Comparison of ENCODE assay signal across 11 cellular contexts in genomic region chr12:127810026-127810425, GRCh38.
DNase-seq lines count a peak whose midpoint lies in the region; ATAC-seq, FAIRE-seq and TF ChIP-seq lines count a peak whose summit lies in the region.
"Had no signal": no experiment of that assay in that cellular context is flagged by ENCODE, and none has a peak within 500 bp of the region (broad histone marks: within the 10 kb centered on the region; RNA-seq: fewer than 3 reads in every experiment).

No MANE protein-coding gene starts in this region.

- no peak for ATAC-seq in GM21390 (IDR thresholded peaks at IDR 0.05; ENCODE audit: unreplicated experiment)
- no peak for ATAC-seq in HG03354 (IDR thresholded peaks at IDR 0.05; ENCODE audit: poor library complexity, severe bottlenecking, unreplicated experiment)

- no peak overlapping the region for H2AFZ ChIP-seq in neural cell (ENCODE audit: low read depth, low read length)

- H3K27me3 ChIP-seq in esophagus muscularis mucosa (no peaks in the 10 kb centered on the region), neural cell (ENCODE audit: insufficient read depth, low read depth, low read length) (no peaks in the 10 kb centered on the region)

- no peak for TF ChIP-seq RAD21 in neural cell (conservative IDR thresholded peaks at IDR 0.05)

- H3K9me3 ChIP-seq in esophagus muscularis mucosa = no peaks in the 10 kb centered on the region
- H3K9me3 ChIP-seq in neural cell (ENCODE audit: low read length) = no peaks in the 10 kb centered on the region
- H3K9me3 ChIP-seq in kidney (ENCODE audit: control insufficient read depth in 1 of 2, low read length in 2 of 2) = no peaks in the 10 kb centered on the region

- no peak overlapping the region for H3K4me3 ChIP-seq in esophagus muscularis mucosa
- H3K4me3 ChIP-seq in neural cell (ENCODE audit: low read length) = no peak overlapping the region
- H3K4me3 ChIP-seq in kidney (ENCODE audit: low read length in 2 of 2) = no peak overlapping the region

- no peak for FAIRE-seq in kidney (lab: Jason Lieb, UNC)

- H3K9me3 Mint-ChIP-seq in CD14-positive monocyte = peaks cover 0 to 5% (median 0%) of the 10 kb centered on the region in 7 donors

- 47% methylated on average over 4 of the region's 4 CpGs for WGBS in esophagus muscularis mucosa

- intact Hi-C loops in esophagus muscularis mucosa (cut with DNase I) = no loop called here
- intact Hi-C loops in CD14-positive monocyte (cut with micrococcal nuclease) = no loop called here
- intact Hi-C loops in kidney (cut with DNase I) = no loop called here

- TF ChIP-seq EP300 in esophagus muscularis mucosa (IDR thresholded peaks at IDR 0.05) (no peak), neural cell (conservative IDR thresholded peaks at IDR 0.05; ENCODE audit: poor library complexity, severe bottlenecking) (peak; percentile 15)

- H3K36me3 ChIP-seq in esophagus muscularis mucosa = no peaks in the 10 kb centered on the region
- H3K36me3 ChIP-seq in neural cell (ENCODE audit: insufficient read depth, low read length) = no peaks in the 10 kb centered on the region
- no peaks in the 10 kb centered on the region for H3K36me3 ChIP-seq in kidney (ENCODE audit: control insufficient read depth in 1 of 2, insufficient read depth in 2 of 2, low read length in 2 of 2)

- no peak overlapping the region for H3K4me3 Mint-ChIP-seq in CD14-positive monocyte

- H3K4me1 ChIP-seq in esophagus muscularis mucosa (peaks cover 0 to 39% (median 32%) of the 10 kb centered on the region in 4 donors), kidney (ENCODE audit: control insufficient read depth in 1 of 2, insufficient read depth in 1 of 2, low read depth in 1 of 2, low read length in 2 of 2) (no peaks in the 10 kb centered on the region)

- H3K4me2 ChIP-seq in neural cell (ENCODE audit: low read length) = peak overlapping the region; percentile 46

- H3K27ac ChIP-seq in esophagus muscularis mucosa (replicated peaks in 1 of 4) (peak overlapping the region in 3 of 4 donors; percentile 31 to 57 (median 52)), neural cell (ENCODE audit: low read length) (peak overlapping the region; percentile 63), kidney (ENCODE audit: low read depth in 2 of 2, low read length in 2 of 2) (no peak overlapping the region)

- H3K36me3 Mint-ChIP-seq in CD14-positive monocyte = no peaks in the 10 kb centered on the region

- peaks cover 0 to 2% (median 0%) of the 10 kb centered on the region in 3 donors for H3K27me3 Mint-ChIP-seq in CD14-positive monocyte (ENCODE audit: low read depth in 3 of 3)

- peak overlapping the region in 1 of 7 donors; percentile 16 for H3K27ac Mint-ChIP-seq in CD14-positive monocyte

- peaks cover 3% of the 10 kb centered on the region for H3F3A ChIP-seq in neural cell (ENCODE audit: insufficient read depth, low read length, poor library complexity, severe bottlenecking)

- TF ChIP-seq CTCF in esophagus muscularis mucosa (IDR thresholded peaks at IDR 0.05) (no peak), neural cell (IDR thresholded peaks at IDR 0.05; ENCODE audit: poor library complexity, severe bottlenecking) (peak; percentile 37), CD14-positive monocyte (IDR thresholded peaks at IDR 0.05) (no peak), kidney (IDR thresholded peaks at IDR 0.05; ENCODE audit: borderline replicate concordance, extremely low read depth, insufficient read depth) (no peak)

- DNase-seq in Ammon's horn (ENCODE audit: low spot score) (peak; percentile 66), OCI-M1 (lab: John Stamatoyannopoulos, UW) (peak; percentile 88), esophagus muscularis mucosa (ENCODE audit: extremely low spot score) (no peak), CD14-positive monocyte (ENCODE audit: low spot score) (no peak), kidney (no peak)
- DNase-seq: activated T-cell treated with anti-CD3 and anti-CD28 coated beads for 4 hours; effector CD4-positive, alpha-beta T cell; mammary epithelial cell had no signal

- no peaks in the 10 kb centered on the region for H4K20me1 ChIP-seq in neural cell (ENCODE audit: insufficient read depth)

- no peaks in the 10 kb centered on the region for H3K79me2 ChIP-seq in neural cell (replicated peaks; ENCODE audit: insufficient read depth, low read length)

- TF ChIP-seq POLR2A in esophagus muscularis mucosa (IDR thresholded peaks at IDR 0.05; ENCODE audit: low read depth) = no peak

- peaks cover 2% of the 10 kb centered on the region for H3K4me1 Mint-ChIP-seq in CD14-positive monocyte

- H3K9ac ChIP-seq in neural cell (ENCODE audit: low read length) (peak overlapping the region; percentile 10), kidney (ENCODE audit: low read length in 2 of 2) (no peak overlapping the region)

- no peaks in the 10 kb centered on the region for H3K9me2 ChIP-seq in neural cell (ENCODE audit: insufficient read depth, low read length)

TF ChIP-seq in neural cell, 6 proteins besides CTCF, POLR2A, EP300 and RAD21:
- no peak for TF ChIP-seq REST (IDR thresholded peaks at IDR 0.05; ENCODE audit: borderline replicate concordance)
- TF ChIP-seq EZH2 (IDR thresholded peaks at IDR 0.05; ENCODE audit: borderline replicate concordance, insufficient read depth, low read length, poor library complexity, severe bottlenecking) = no peak
- no peak for TF ChIP-seq TAF1 (IDR thresholded peaks at IDR 0.05; ENCODE audit: low read depth)
- TF ChIP-seq SMC3 (conservative IDR thresholded peaks at IDR 0.05; ENCODE audit: poor library complexity) = no peak
- no peak for TF ChIP-seq MXI1 (conservative IDR thresholded peaks at IDR 0.05; ENCODE audit: poor library complexity, severe bottlenecking)
- TF ChIP-seq POLR2AphosphoS5 (IDR thresholded peaks at IDR 0.05) = peak; percentile 34

Comparison
In these comparisons a context has a peak if more than half of its experiments do, and no peak if none do; other contexts are left out.
1. DNase-seq: peak in Ammon's horn (single experiment) and OCI-M1 (single experiment); none in esophagus muscularis mucosa (single experiment), CD14-positive monocyte (single experiment) and kidney (single experiment).
2. H3K27ac ChIP-seq: peak in esophagus muscularis mucosa (3 of 4) and neural cell (single experiment); none in kidney (0 of 2).